1 cellular context compared by ENCODE assay signal in genomic region chr1:46689897-46690296, GRCh38.
TF ChIP-seq lines count a peak whose summit lies in the region.

No MANE protein-coding gene starts in this region.

TF ChIP-seq in GM23338, 12 proteins besides CTCF, POLR2A, EP300 and RAD21:
- TF ChIP-seq POLR2AphosphoS5 (IDR thresholded peaks at IDR 0.05; ENCODE audit: low read depth) (no peak), ETS1 (IDR thresholded peaks at IDR 0.05) (no peak), ZNF114 (CRISPR knock-in tag; IDR thresholded peaks at IDR 0.05) (no peak), REST (IDR thresholded peaks at IDR 0.05; ENCODE audit: unreplicated experiment) (no peak), ZNF462 (CRISPR knock-in tag; IDR thresholded peaks at IDR 0.05) (no peak), EZH2 (IDR thresholded peaks at IDR 0.05; ENCODE audit: low read depth, unreplicated experiment) (no peak), NANOG (IDR thresholded peaks at IDR 0.05; ENCODE audit: borderline replicate concordance) (no peak), JUNB (IDR thresholded peaks at IDR 0.05; ENCODE audit: unreplicated experiment) (no peak), EZH2phosphoT487 (IDR thresholded peaks at IDR 0.05; ENCODE audit: unreplicated experiment) (no peak), ZNF331 (CRISPR knock-in tag; IDR thresholded peaks at IDR 0.05; ENCODE audit: low read depth) (no peak)
